In genomic region chr2:9379372-9379725, GRCh38 we compare ENCODE assay signal across 18 cellular contexts. TPM values are rescaled to one million over a fixed set of nuclear protein-coding genes. Genes with fewer than 3 reads are reported as not detected.
A peak's percentile ranks its signal among the peaks of the same experiment; 100 is the strongest.
DNase-seq lines count a peak whose midpoint lies in the region; ATAC-seq and TF ChIP-seq lines count a peak whose summit lies in the region.
"Had no signal": no experiment of that assay in that cellular context is flagged by ENCODE, and none has a peak within 500 bp of the region (broad histone marks: within the 10 kb centered on the region; RNA-seq: fewer than 3 reads in every experiment).

No MANE protein-coding gene starts in this region.

- dilution Hi-C loops in IMR-90 (cut with HindIII; ENCODE audit: low sequenced_read_pairs, unreplicated experiment), result no loop called here

- no peak overlapping the region for H3K4me3 ChIP-seq in IMR-90 (ENCODE audit: insufficient read depth, low read depth, low read length)
- H3K4me3 ChIP-seq in ascending aorta, result no peak overlapping the region
- H3K4me3 ChIP-seq in lower lobe of right lung, result no peak overlapping the region
- H3K4me3 ChIP-seq in tibial nerve, result no peak overlapping the region
- H3K4me3 ChIP-seq: spleen had no signal

- no peak for TF ChIP-seq RAD21 in IMR-90 (IDR thresholded peaks at IDR 0.05; ENCODE audit: low read length)

- H2BK120ac ChIP-seq in IMR-90 (ENCODE audit: low read depth, low read length), result peak overlapping the region; percentile 84; the same call in 1 of the 2 replicates

- H2AK9ac ChIP-seq in IMR-90 (replicated peaks; ENCODE audit: low read depth, low read length, poor library complexity), result no peak overlapping the region

- H3K4me2 ChIP-seq in IMR-90 (ENCODE audit: low read depth, low read length), result no peak overlapping the region

- H3K27me3 ChIP-seq in IMR-90 (ENCODE audit: control insufficient read depth, insufficient read depth, low read length) (no peaks in the 10 kb centered on the region), ascending aorta (no peaks in the 10 kb centered on the region), lower lobe of right lung (ENCODE audit: low read depth) (no peaks in the 10 kb centered on the region), tibial nerve (no peaks in the 10 kb centered on the region)

- H2BK20ac ChIP-seq in IMR-90 (ENCODE audit: low read depth, low read length), result peak overlapping the region; percentile 70; the same call in 1 of the 2 replicates

- intact Hi-C loops in IMR-90 (cut with micrococcal nuclease) (no loop called here), ascending aorta (cut with DNase I) (no loop called here), lower lobe of right lung (cut with DNase I) (no loop called here)

- POLR2A ChIA-PET in IMR-90 (lab: Charles Lee; ENCODE audit: unreplicated experiment), result no interaction called here

- H3K9me3 ChIP-seq in IMR-90 (ENCODE audit: control insufficient read depth, insufficient read depth, low read length) (no peaks in the 10 kb centered on the region), ascending aorta (no peaks in the 10 kb centered on the region), lower lobe of right lung (no peaks in the 10 kb centered on the region), tibial nerve (no peaks in the 10 kb centered on the region)
- H3K9me3 ChIP-seq: spleen had no signal

- peaks cover 21% of the 10 kb centered on the region for H3K36me3 ChIP-seq in IMR-90 (ENCODE audit: control insufficient read depth, insufficient read depth, low read length)
- peaks cover 36 to 64% of the 10 kb centered on the region in 2 donors for H3K36me3 ChIP-seq in ascending aorta
- H3K36me3 ChIP-seq in lower lobe of right lung, result peaks cover 61% of the 10 kb centered on the region
- H3K36me3 ChIP-seq in tibial nerve, result peaks cover 0 to 47% (median 0%) of the 10 kb centered on the region in 3 donors
- H3K36me3 ChIP-seq: spleen had no signal

- no TSS peak for BruUV-seq in IMR-90 (replicated peaks; lab: Mats Ljungman, UMichigan)

- peak overlapping the region; percentile 31 for H4K5ac ChIP-seq in IMR-90 (ENCODE audit: low read depth, low read length)

- WGBS in IMR-90 (ENCODE audit: extremely low coverage in 2 of 2, insufficient read length in 1 of 2), 2 experiments, result no CpG with 5 or more reads among the region's 5 CpGs
- WGBS in tibial nerve, 2 donors, result 95 to 98% methylated on average over 5 of the region's 5 CpGs

- H3K27ac ChIP-seq in IMR-90 (ENCODE audit: insufficient read depth, low read length) (peak overlapping the region; percentile 59; the same call in 1 of the 2 replicates), ascending aorta (peak overlapping the region; percentile 61 to 70), lower lobe of right lung (peak overlapping the region; percentile 22), tibial nerve (peak overlapping the region in 3 of 4 donors; percentile 51 to 94 (median 92))
- H3K27ac ChIP-seq: spleen had no signal

- no peak overlapping the region for H3K9ac ChIP-seq in IMR-90 (ENCODE audit: low read depth, low read length)

- H4K91ac ChIP-seq in IMR-90 (ENCODE audit: insufficient read depth, low read depth, low read length), result peak overlapping the region; percentile 37; the same call in 1 of the 2 replicates

- in situ Hi-C loops in IMR-90 (cut with MboI; ENCODE audit: low sequenced_read_pairs), result loop anchor here (10.0 kb wide), 1 partner anchor 235 kb away; no protein-coding TSS in a partner anchor

- CTCF ChIA-PET in IMR-90 (lab: Yijun Ruan, JAX), result no interaction called here

- H3K14ac ChIP-seq in IMR-90 (replicated peaks; ENCODE audit: low read depth, low read length), result no peak overlapping the region; the same call in 1 of the 2 replicates

- H3K4me1 ChIP-seq in IMR-90 (ENCODE audit: control insufficient read depth, insufficient read depth, low read length) (peaks cover 31% of the 10 kb centered on the region), ascending aorta (peaks cover 2 to 14% of the 10 kb centered on the region in 2 donors), lower lobe of right lung (peaks cover 17% of the 10 kb centered on the region), tibial nerve (peaks cover 0 to 53% (median 15%) of the 10 kb centered on the region in 4 donors)
- H3K4me1 ChIP-seq: spleen had no signal

- no peak overlapping the region for H3K56ac ChIP-seq in IMR-90 (ENCODE audit: extremely low read depth, insufficient read depth, low read length)

- peak overlapping the region; percentile 83 for H2BK5ac ChIP-seq in IMR-90 (ENCODE audit: low read depth, low read length, poor library complexity, severe bottlenecking)

- TF ChIP-seq CTCF in IMR-90 (conservative IDR thresholded peaks at IDR 0.05; ENCODE audit: low read depth, low read length) (no peak), ascending aorta (IDR thresholded peaks at IDR 0.05) (no peak), lower lobe of right lung (IDR thresholded peaks at IDR 0.05) (no peak), tibial nerve (IDR thresholded peaks at IDR 0.05) (no peak)

- H3K23ac ChIP-seq in IMR-90 (ENCODE audit: low read depth, low read length), result peak overlapping the region; percentile 63; the same call in 1 of the 2 replicates

- no peak overlapping the region for H2BK15ac ChIP-seq in IMR-90 (ENCODE audit: low read depth, low read length)

- peak overlapping the region; percentile 1 to 51; a peak in 3 of 4 replicates for H4K8ac ChIP-seq in IMR-90 (ENCODE audit: low read depth in 2 of 2, low read length in 2 of 2)

- no peak for TF ChIP-seq POLR2A in IMR-90 (IDR thresholded peaks at IDR 0.05; ENCODE audit: low read depth, low read length)
- TF ChIP-seq POLR2A in tibial nerve (IDR thresholded peaks at IDR 0.05), result no peak

- DNase-seq in IMR-90 (no peak), ascending aorta (ENCODE audit: low spot score in 2 of 2) (no peak), lower lobe of right lung (no peak), tibial nerve (ENCODE audit: low spot score in 2 of 2) (no peak), NCI-H187 (lab: John Stamatoyannopoulos, UW) (no peak)
- DNase-seq in stimulated activated CD4-positive, alpha-beta T cell treated with anti-CD3 and anti-CD28 coated beads, Interleukin-2, amount 100 ng/mL, for 24 hours, result no peak
- DNase-seq: activated CD4-positive, alpha-beta memory T cell treated with anti-CD3 and anti-CD28 coated beads for 36 hours; activated effector memory CD4-positive, alpha-beta T cell treated with anti-CD3 and anti-CD28 coated beads, Interleukin-2, amount 50 U/mL, for 16 hours; activated T-cell treated with anti-CD3 and anti-CD28 coated beads for 4 hours; dermis blood vessel endothelial cell; foreskin fibroblast; HCEC 1CT; KBM-7; NCI-H1436; NCI-H526; SIG-M5; spleen had no signal

- H2AK5ac ChIP-seq in IMR-90 (ENCODE audit: low read depth, low read length), result peak overlapping the region; percentile 59

- peak overlapping the region; percentile 73; the same call in 1 of the 2 replicates for H3K4ac ChIP-seq in IMR-90 (ENCODE audit: low read depth, low read length)

- peaks cover 29% of the 10 kb centered on the region for H3K9me1 ChIP-seq in IMR-90 (ENCODE audit: insufficient read depth, low read length)

- H3K18ac ChIP-seq in IMR-90 (ENCODE audit: low read depth, low read length), result 0 out of 2 replicates have a peak overlapping the region, but pooled peaks have one; percentile 24

- peaks cover 8% of the 10 kb centered on the region; the same call in 1 of the 2 replicates for H4K20me1 ChIP-seq in IMR-90 (ENCODE audit: insufficient read depth, low read length)

- H3K79me1 ChIP-seq in IMR-90 (ENCODE audit: low read depth in 1 of 2, low read length in 2 of 2), result peaks cover 18 to 69% of the 10 kb centered on the region in 2 experiments

- no peak overlapping the region for H2AFZ ChIP-seq in IMR-90 (replicated peaks; ENCODE audit: low read length, poor library complexity)

- ATAC-seq in IMR-90 (ENCODE audit: low read depth) (no peak), lower lobe of right lung (peak in 1 of 2 donors; percentile 10), HG03280 (IDR thresholded peaks at IDR 0.05; ENCODE audit: unreplicated experiment) (no peak)

- TF ChIP-seq EP300 in tibial nerve (IDR thresholded peaks at IDR 0.05), result no peak

TF ChIP-seq in IMR-90, 13 proteins besides CTCF, POLR2A, EP300 and RAD21 (continues in another document):
- no peak for TF ChIP-seq SMC3 (IDR thresholded peaks at IDR 0.05; ENCODE audit: low read depth, low read length)
- TF ChIP-seq CHD1 (IDR thresholded peaks at IDR 0.05; ENCODE audit: low read depth, low read length), result no peak
- no peak for TF ChIP-seq CEBPB (IDR thresholded peaks at IDR 0.05; ENCODE audit: low read depth, low read length)
- TF ChIP-seq MXI1 (IDR thresholded peaks at IDR 0.05; ENCODE audit: borderline replicate concordance, low read depth, low read length), result no peak
- TF ChIP-seq USF2 (IDR thresholded peaks at IDR 0.05; ENCODE audit: low read depth, low read length), result no peak
- no peak for TF ChIP-seq ELK1 (IDR thresholded peaks at IDR 0.05; ENCODE audit: borderline replicate concordance, low read depth, low read length)
- no peak for TF ChIP-seq NFE2L2 (IDR thresholded peaks at IDR 0.05; ENCODE audit: low read depth, low read length)

RNA-seq across cellular contexts. Expression of gene ITGB1BP1, which starts 44.0 kb away (rescaled TPM):
- total RNA-seq in IMR-90 (2012; rRNA removed), result 48.6 and 61.1 TPM in 2 replicates
- 88.1 and 93.9 TPM in 2 replicates for polyA plus RNA-seq in IMR-90 (2012; rRNA removed)
- polyA plus RNA-seq in IMR-90 (2012; cell fraction: cytosol; rRNA removed), result 28.5 and 49.7 TPM in 2 replicates
- 30.7 and 134 TPM in 2 replicates for polyA plus RNA-seq in IMR-90 (2012; cell fraction: nucleus; rRNA removed; ENCODE audit: low replicate concordance)
- 25.4 TPM for total RNA-seq in ascending aorta
- 61.6 TPM for total RNA-seq in lower lobe of right lung
- total RNA-seq in tibial nerve, result 10 to 100 TPM; 65.9 to 97.3 (median 89.0) TPM

RNA-seq across cellular contexts. Expression of gene CPSF3, which starts 44.1 kb away (rescaled TPM):
- 64.5 and 72.8 TPM in 2 replicates for total RNA-seq in IMR-90 (2012; rRNA removed)
- 24.7 and 29.2 TPM in 2 replicates for polyA plus RNA-seq in IMR-90 (2012; rRNA removed)
- polyA plus RNA-seq in IMR-90 (2012; cell fraction: cytosol; rRNA removed), result 3.7 and 6.6 TPM in 2 replicates
- 2.8 and 28.8 TPM in 2 replicates for polyA plus RNA-seq in IMR-90 (2012; cell fraction: nucleus; rRNA removed; ENCODE audit: low replicate concordance)
- 5.3 TPM for total RNA-seq in ascending aorta
- 26.2 TPM for total RNA-seq in lower lobe of right lung
- total RNA-seq in tibial nerve, result 10 to 100 TPM; 18.6 to 43.9 (median 25.0) TPM

Comparison
In these comparisons a context has a peak if more than half of its experiments do, and no peak if none do; other contexts are left out.
1. H3K27ac ChIP-seq: peak in every context shown above with its lines; median percentile 92 in tibial nerve; 66 in ascending aorta; 59 in IMR-90; 22 in lower lobe of right lung.